ENCODE assay signal across 17 cellular contexts in the genomic region with DNA sequence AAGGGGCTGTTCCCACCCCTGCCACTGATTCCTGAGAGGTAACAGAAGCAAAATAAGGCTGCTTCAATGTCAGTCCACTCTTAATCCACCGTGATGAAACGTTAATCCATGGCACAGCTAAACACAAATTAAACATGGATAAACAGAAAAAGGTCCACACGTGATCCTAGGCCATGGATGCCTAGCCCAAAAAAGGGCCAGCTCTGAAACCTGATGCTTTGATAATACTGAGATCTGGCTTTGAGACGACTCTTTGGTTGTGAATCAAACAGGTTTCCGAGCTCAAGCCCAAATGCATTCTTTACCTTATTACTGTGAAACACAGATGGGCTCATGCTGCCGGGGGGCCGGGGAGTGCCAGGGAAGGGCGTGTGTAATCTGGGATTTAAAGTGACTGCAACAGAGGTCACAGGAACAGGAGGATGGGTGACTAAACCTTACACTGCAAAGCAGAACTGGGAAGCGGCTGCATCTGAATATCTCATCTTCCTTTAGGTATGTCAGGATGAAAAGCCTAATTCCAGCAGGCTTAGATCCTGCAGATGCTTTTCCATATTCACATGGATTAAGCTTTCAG.
DNase-seq lines count a peak whose midpoint lies in the region; ATAC-seq, FAIRE-seq and TF ChIP-seq lines count a peak whose summit lies in the region.
"Had no signal": no experiment of that assay in that cellular context is flagged by ENCODE, and none has a peak within 500 bp of the region (broad histone marks: within the 10 kb centered on the region; RNA-seq: fewer than 3 reads in every experiment).

No MANE protein-coding gene starts in this region.

- ATAC-seq in right cardiac atrium: no peak
- ATAC-seq in HG02840 (IDR thresholded peaks at IDR 0.05; ENCODE audit: low FRiP score, unreplicated experiment): no peak
- ATAC-seq: A549, HCT116 had no signal

- no peaks in the 10 kb centered on the region for H3K9me3 ChIP-seq in breast epithelium
- no peaks in the 10 kb centered on the region for H3K9me3 ChIP-seq in right cardiac atrium (ENCODE audit: control insufficient read depth, low read length)
- H3K9me3 ChIP-seq in tibial artery: no peaks in the 10 kb centered on the region
- H3K9me3 ChIP-seq: A549 had no signal

- H3K36me3 Mint-ChIP-seq in MCF 10A (ENCODE audit: insufficient read depth, unreplicated experiment): peaks cover 62% of the 10 kb centered on the region
- H3K36me3 Mint-ChIP-seq: IgD-negative memory B cell had no signal

- no peak overlapping the region for H3K4me3 Mint-ChIP-seq in MCF 10A (ENCODE audit: unreplicated experiment)
- H3K4me3 Mint-ChIP-seq: activated CD4-positive, alpha-beta T cell treated with anti-CD3 and anti-CD28 coated beads, Interleukin-2, amount 10 ng/mL, durations not matched to agents 7 days and 5 days; IgD-negative memory B cell had no signal

- H3K4me1 ChIP-seq in breast epithelium (no peaks in the 10 kb centered on the region), right cardiac atrium (ENCODE audit: control insufficient read depth, insufficient read depth, low read length) (peaks cover 13% of the 10 kb centered on the region), tibial artery (peaks cover 0 to 100% (median 72%) of the 10 kb centered on the region in 4 donors)

- no peak for FAIRE-seq in GM19239 (lab: Jason Lieb, UNC)
- FAIRE-seq: A549 had no signal

- H3K27me3 ChIP-seq in breast epithelium (no peaks in the 10 kb centered on the region), right cardiac atrium (ENCODE audit: control insufficient read depth, insufficient read depth) (no peaks in the 10 kb centered on the region), tibial artery (no peaks in the 10 kb centered on the region)

- no peak overlapping the region for H3K4me3 ChIP-seq in breast epithelium
- no peak overlapping the region for H3K4me3 ChIP-seq in right cardiac atrium (ENCODE audit: low read length)
- H3K4me3 ChIP-seq in tibial artery: no peak overlapping the region
- H3K4me3 ChIP-seq: A549, lung had no signal

- H3K27ac Mint-ChIP-seq in MCF 10A (ENCODE audit: low read depth, unreplicated experiment): peak overlapping the region; percentile 12
- H3K27ac Mint-ChIP-seq: activated CD4-positive, alpha-beta T cell treated with anti-CD3 and anti-CD28 coated beads, Interleukin-2, amount 10 ng/mL, durations not matched to agents 7 days and 5 days; IgD-negative memory B cell had no signal

- H3K36me3 ChIP-seq in breast epithelium (no peaks in the 10 kb centered on the region), tibial artery (peaks cover 0 to 25% (median 12%) of the 10 kb centered on the region in 3 donors)

- POLR2A ChIA-PET in MCF 10A (lab: Yijun Ruan, JAX): no interaction called here

- H3K27ac ChIP-seq in breast epithelium (no peak overlapping the region), right cardiac atrium (ENCODE audit: low read length) (peak overlapping the region; percentile 43), tibial artery (peak overlapping the region; percentile 85 to 90)
- H3K27ac ChIP-seq: A549 had no signal

- peaks cover 5% of the 10 kb centered on the region for H3K4me1 Mint-ChIP-seq in MCF 10A (ENCODE audit: insufficient read depth, unreplicated experiment)
- H3K4me1 Mint-ChIP-seq: activated CD4-positive, alpha-beta T cell treated with anti-CD3 and anti-CD28 coated beads, Interleukin-2, amount 10 ng/mL, durations not matched to agents 7 days and 5 days had no signal

- BruUV-seq in MCF 10A (replicated peaks; lab: Mats Ljungman, UMichigan): no TSS peak

- H3K9me3 Mint-ChIP-seq in MCF 10A (ENCODE audit: unreplicated experiment): no peaks in the 10 kb centered on the region
- H3K9me3 Mint-ChIP-seq: activated CD4-positive, alpha-beta T cell treated with anti-CD3 and anti-CD28 coated beads, Interleukin-2, amount 10 ng/mL, durations not matched to agents 7 days and 5 days; IgD-negative memory B cell had no signal

- 62% methylated on average over 9 of the region's 9 CpGs for WGBS in right cardiac atrium

- intact Hi-C loops in MCF 10A (cut with micrococcal nuclease) (no loop called here), breast epithelium (cut with DNase I; ENCODE audit: low total_unique reads) (no loop called here), right cardiac atrium (cut with DNase I) (no loop called here), tibial artery (cut with DNase I; ENCODE audit: low total_unique reads) (no loop called here)

- no peak for TF ChIP-seq POLR2A in breast epithelium (IDR thresholded peaks at IDR 0.05)

- TF ChIP-seq CTCF in MCF 10A (IDR thresholded peaks at IDR 0.05; ENCODE audit: unreplicated experiment): no peak
- no peak for TF ChIP-seq CTCF in breast epithelium (IDR thresholded peaks at IDR 0.05)
- no peak for TF ChIP-seq CTCF in tibial artery (IDR thresholded peaks at IDR 0.05)

- DNase-seq in MCF 10A (ENCODE audit: unreplicated experiment) (no peak), breast epithelium (ENCODE audit: low spot score in 2 of 2) (no peak), astrocyte of the hippocampus (ENCODE audit: low read depth, low spot score) (peak; percentile 34), right cardiac atrium (peak in 1 of 3 donors; percentile 7), tibial artery (no peak), GM19239 (ENCODE audit: insufficient read length, low spot score) (no peak)
- no peak for DNase-seq in activated naive CD4-positive, alpha-beta T cell (lab: John Stamatoyannopoulos, UW)
- DNase-seq: activated CD4-positive, alpha-beta T cell treated with anti-CD3 and anti-CD28 coated beads, Interleukin-2, amount 10 ng/mL, durations not matched to agents 7 days and 5 days; cortex of kidney; DMS153; NCI-H1930; T-helper 1 cell had no signal

- H3K27me3 Mint-ChIP-seq in MCF 10A (ENCODE audit: insufficient read depth, unreplicated experiment): no peaks in the 10 kb centered on the region
- H3K27me3 Mint-ChIP-seq: activated CD4-positive, alpha-beta T cell treated with anti-CD3 and anti-CD28 coated beads, Interleukin-2, amount 10 ng/mL, durations not matched to agents 7 days and 5 days had no signal

- CTCF ChIA-PET in MCF 10A (lab: Yijun Ruan, JAX): interaction anchor here (0.6 to 1.3 kb wide), 4 partner anchors 9 to 1337 kb away, joined by 3 to 5 read pairs (median 4); no protein-coding TSS in a partner anchor

Comparison
In these comparisons a context has a peak if more than half of its experiments do, and no peak if none do; other contexts are left out.
1. H3K27ac ChIP-seq: peak in right cardiac atrium (single experiment) and tibial artery (2 of 2); none in breast epithelium (0 of 2).